ENCODE assay signal across 1 cellular context in the genomic region with DNA sequence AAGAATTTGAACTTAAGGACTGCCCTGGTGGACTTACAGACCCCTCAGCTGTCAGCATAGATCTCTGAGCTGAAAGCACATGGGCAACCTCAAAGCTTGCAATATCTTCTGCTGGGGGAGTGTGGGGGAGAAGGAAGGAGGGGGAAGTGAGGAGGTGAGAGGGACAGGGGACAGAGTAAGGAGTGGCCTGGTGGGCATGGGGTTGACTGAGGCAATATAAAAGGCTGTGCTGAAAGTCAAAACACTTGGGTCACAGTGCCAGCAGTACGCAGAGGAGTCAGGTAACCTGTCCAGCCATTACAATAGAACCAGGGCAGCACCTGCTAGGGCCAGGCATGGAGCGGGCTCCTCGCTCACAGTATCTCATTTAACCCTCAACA.
TF ChIP-seq lines count a peak whose summit lies in the region.

No MANE protein-coding gene starts in this region.

TF ChIP-seq in A549, 52 proteins besides CTCF, POLR2A, EP300 and RAD21:
- TF ChIP-seq RFX5 (IDR thresholded peaks at IDR 0.05): no peak
- 0 out of 2 replicates have a peak, but pooled peaks have one; percentile 25 for TF ChIP-seq HDAC2 (IDR thresholded peaks at IDR 0.05)
- 0 out of 2 replicates have a peak, but pooled peaks have one; percentile 9 for TF ChIP-seq JUNB (IDR thresholded peaks at IDR 0.05)
